ENCODE assay signal across 1 cellular context in genomic region chr9:114410910-114411309, GRCh38.
TF ChIP-seq lines count a peak whose summit lies in the region.

No MANE protein-coding gene starts in this region.

TF ChIP-seq in K562, 482 proteins besides CTCF, POLR2A, EP300 and RAD21:
- TF ChIP-seq PKNOX1 (IDR thresholded peaks at IDR 0.05) = peak; percentile 59
- TF ChIP-seq C11orf30 (IDR thresholded peaks at IDR 0.05; ENCODE audit: low read depth) = no peak
